In genomic region chr9:33867747-33868429, GRCh38 we compare ENCODE assay signal across 11 cellular contexts. TPM values are rescaled to one million over a fixed set of nuclear protein-coding genes. Genes with fewer than 3 reads are reported as not detected.
DNase-seq lines count a peak whose midpoint lies in the region; ATAC-seq and TF ChIP-seq lines count a peak whose summit lies in the region.
"Had no signal": no experiment of that assay in that cellular context is flagged by ENCODE, and none has a peak within 500 bp of the region (broad histone marks: within the 10 kb centered on the region; RNA-seq: fewer than 3 reads in every experiment).

No MANE protein-coding gene starts in this region.

- in situ Hi-C loops in mammary epithelial cell (cut with MboI; ENCODE audit: low sequenced_read_pairs in 2 of 2): no loop called here

- intact Hi-C loops in breast epithelium (cut with DNase I; ENCODE audit: low total_unique reads): no loop called here
- intact Hi-C loops in mammary epithelial cell (cut with micrococcal nuclease): no loop called here
- intact Hi-C loops in aorta (cut with DNase I): no loop called here
- intact Hi-C loops in activated CD4-positive, alpha-beta T cell treated with anti-CD3 and anti-CD28 coated beads for 36 hours (cut with DNase I, micrococcal nuclease): no loop called here

- H3K79me2 ChIP-seq in mammary epithelial cell (ENCODE audit: insufficient read depth, low read length): peaks cover 95% of the 10 kb centered on the region

- H3K9me3 ChIP-seq in breast epithelium (no peaks in the 10 kb centered on the region), mammary epithelial cell (replicated peaks; ENCODE audit: insufficient read depth, low read length) (no peaks in the 10 kb centered on the region), aorta (ENCODE audit: control insufficient read depth, low read length) (no peaks in the 10 kb centered on the region)

- H3K36me3 ChIP-seq in breast epithelium (no peaks in the 10 kb centered on the region), mammary epithelial cell (ENCODE audit: insufficient read depth, low read length) (no peaks in the 10 kb centered on the region), aorta (ENCODE audit: control insufficient read depth in 1 of 2, insufficient read depth in 2 of 2, low read length in 1 of 2) (peaks cover 0 to 1% of the 10 kb centered on the region in 2 donors)

- no peak overlapping the region for H3K4me3 Mint-ChIP-seq in nephron progenitor cell
- H3K4me3 Mint-ChIP-seq in activated CD4-positive, alpha-beta T cell treated with anti-CD3 and anti-CD28 coated beads for 36 hours: no peak overlapping the region

- POLR2A ChIA-PET in activated CD4-positive, alpha-beta T cell treated with anti-CD3 and anti-CD28 coated beads for 36 hours (lab: Charles Lee): interaction anchor here (0.6 to 0.7 kb wide), 2 partner anchors 31 to 104 kb away, joined by 3 read pairs; no protein-coding TSS in a partner anchor

- dilution Hi-C loops in mammary epithelial cell (cut with HindIII; ENCODE audit: low sequenced_read_pairs): no loop called here

- H3K4me1 Mint-ChIP-seq in nephron progenitor cell: no peaks in the 10 kb centered on the region
- peaks cover 28% of the 10 kb centered on the region for H3K4me1 Mint-ChIP-seq in activated CD4-positive, alpha-beta T cell treated with anti-CD3 and anti-CD28 coated beads for 36 hours

- WGBS in mammary epithelial cell (ENCODE audit: low coverage, missing lambda C conversion rate): 82% methylated on average over 11 of the region's 11 CpGs
- WGBS in aorta, 2 donors: 32 to 38% methylated on average over 11 of the region's 11 CpGs

- no TSS peak for BruUV-seq in mammary epithelial cell (replicated peaks; lab: Mats Ljungman, UMichigan)

- no peak for TF ChIP-seq CTCF in breast epithelium (IDR thresholded peaks at IDR 0.05)
- TF ChIP-seq CTCF in mammary epithelial cell (conservative IDR thresholded peaks at IDR 0.05 in 1 of 2, IDR thresholded peaks at IDR 0.05 in 1 of 2; ENCODE audit: extremely low read depth in 1 of 2, insufficient read depth in 1 of 2, low read depth in 1 of 2, low read length in 2 of 2): no peak
- no peak for TF ChIP-seq CTCF in nephron progenitor cell (IDR thresholded peaks at IDR 0.05)

- peaks cover 56% of the 10 kb centered on the region for H3K36me3 Mint-ChIP-seq in nephron progenitor cell (ENCODE audit: low read depth)
- H3K36me3 Mint-ChIP-seq in activated CD4-positive, alpha-beta T cell treated with anti-CD3 and anti-CD28 coated beads for 36 hours (ENCODE audit: low read depth): peaks cover 10% of the 10 kb centered on the region

- H3K4me3 ChIP-seq in breast epithelium (peak overlapping the region in 2 of 3 donors; percentile 5 to 16), mammary epithelial cell (replicated peaks in 1 of 3; ENCODE audit: insufficient read depth in 1 of 3, low read depth in 2 of 3, low read length in 3 of 3) (no peak overlapping the region), aorta (ENCODE audit: low read length in 2 of 2) (no peak overlapping the region)

- no peaks in the 10 kb centered on the region for H4K20me1 ChIP-seq in mammary epithelial cell (ENCODE audit: insufficient read depth, low read length)

- H3K4me1 ChIP-seq in breast epithelium (peaks cover 0 to 11% of the 10 kb centered on the region in 2 donors), mammary epithelial cell (ENCODE audit: insufficient read depth, low read length) (no peaks in the 10 kb centered on the region), aorta (ENCODE audit: control insufficient read depth in 1 of 2, insufficient read depth in 2 of 2, low read length in 2 of 2) (no peaks in the 10 kb centered on the region)

- no peak overlapping the region for H2AFZ ChIP-seq in mammary epithelial cell (ENCODE audit: low read depth, low read length)

- H3K27me3 Mint-ChIP-seq in nephron progenitor cell (ENCODE audit: low read depth, poor library complexity): no peaks in the 10 kb centered on the region
- no peaks in the 10 kb centered on the region for H3K27me3 Mint-ChIP-seq in activated CD4-positive, alpha-beta T cell treated with anti-CD3 and anti-CD28 coated beads for 36 hours

- H3K4me2 ChIP-seq in mammary epithelial cell (ENCODE audit: insufficient read depth, low read depth, low read length): no peak overlapping the region

- CTCF ChIA-PET in mammary epithelial cell (lab: Charles Lee; ENCODE audit: low non-redundant PET): no interaction called here
- CTCF ChIA-PET in activated CD4-positive, alpha-beta T cell treated with anti-CD3 and anti-CD28 coated beads for 36 hours (lab: Charles Lee): interaction anchor here (0.7 to 1.2 kb wide), 4 partner anchors 24 to 88 kb away, joined by 3 to 5 read pairs (median 3); no protein-coding TSS in a partner anchor

- DNase-seq in breast epithelium (ENCODE audit: low spot score in 2 of 2): no peak
- no peak for DNase-seq in mammary epithelial cell
- peak; percentile 90 for DNase-seq in fibroblast of gingiva (ENCODE audit: low read depth)
- no peak for DNase-seq in nephron progenitor cell
- DNase-seq in aorta: peak in 1 of 2 donors; percentile 74
- no peak for DNase-seq in activated CD4-positive, alpha-beta T cell treated with anti-CD3 and anti-CD28 coated beads for 36 hours
- DNase-seq in HCEC 1CT: no peak
- DNase-seq: activated CD4-positive, alpha-beta T cell treated with anti-CD3 and anti-CD28 coated beads, Interleukin-2, amount 50 U/mL, for 48 hours; KBM-7; stimulated activated CD4-positive, alpha-beta T cell treated with anti-CD3 and anti-CD28 coated beads, Interleukin-2, amount 100 ng/mL, for 24 hours had no signal

- H3K27me3 ChIP-seq in breast epithelium (no peaks in the 10 kb centered on the region), mammary epithelial cell (ENCODE audit: insufficient read depth, low read length) (no peaks in the 10 kb centered on the region), aorta (ENCODE audit: control insufficient read depth in 1 of 2, insufficient read depth in 2 of 2, low read length in 1 of 2) (no peaks in the 10 kb centered on the region)

- ATAC-seq in aorta (ENCODE audit: low FRiP score): peak; percentile 78
- no peak for ATAC-seq in activated CD4-positive, alpha-beta T cell treated with anti-CD3 and anti-CD28 coated beads for 36 hours
- ATAC-seq in GM21390 (IDR thresholded peaks at IDR 0.05; ENCODE audit: unreplicated experiment): no peak

- H3K27ac ChIP-seq in breast epithelium (peak overlapping the region; percentile 33 to 67), mammary epithelial cell (ENCODE audit: insufficient read depth, low read depth, low read length) (no peak overlapping the region), aorta (ENCODE audit: low read depth in 1 of 2, low read length in 2 of 2) (peak overlapping the region in 1 of 2 donors; percentile 2)

- TF ChIP-seq POLR2A in breast epithelium (IDR thresholded peaks at IDR 0.05): no peak

- H3K27ac Mint-ChIP-seq in nephron progenitor cell: peak overlapping the region; percentile 91
- no peak overlapping the region for H3K27ac Mint-ChIP-seq in activated CD4-positive, alpha-beta T cell treated with anti-CD3 and anti-CD28 coated beads for 36 hours

- H3K9me3 Mint-ChIP-seq in nephron progenitor cell: peaks cover 18% of the 10 kb centered on the region
- H3K9me3 Mint-ChIP-seq in activated CD4-positive, alpha-beta T cell treated with anti-CD3 and anti-CD28 coated beads for 36 hours (ENCODE audit: low read depth): no peaks in the 10 kb centered on the region

- H3K9ac ChIP-seq in mammary epithelial cell (ENCODE audit: insufficient read depth, low read length): no peak overlapping the region

RNA-seq across cellular contexts. Expression of gene UBE2R2, which starts 50.9 kb away (rescaled TPM):
- 10 to 100 TPM; 21.2 to 35.0 (median 22.6) TPM for total RNA-seq in breast epithelium
- total RNA-seq in mammary epithelial cell: 10 to 100 TPM; 14.8 to 38.0 TPM
- polyA plus RNA-seq in mammary epithelial cell: 20.3 TPM
- 30.8 TPM for polyA minus RNA-seq in mammary epithelial cell
- 10 to 100 TPM; 34.3 to 35.4 TPM for total RNA-seq in aorta
- polyA plus RNA-seq in aorta: 10 to 100 TPM; 18.1 to 19.0 TPM
- 10 to 100 TPM; 47.7 to 49.5 TPM for total RNA-seq in activated CD4-positive, alpha-beta T cell treated with anti-CD3 and anti-CD28 coated beads for 36 hours

Comparison
In these comparisons a context has a peak if more than half of its experiments do, and no peak if none do; other contexts are left out.
1. H3K4me3 ChIP-seq: peak in breast epithelium (2 of 3); none in mammary epithelial cell (0 of 3) and aorta (0 of 2).